34 cellular contexts compared by ENCODE assay signal in the genomic region with DNA sequence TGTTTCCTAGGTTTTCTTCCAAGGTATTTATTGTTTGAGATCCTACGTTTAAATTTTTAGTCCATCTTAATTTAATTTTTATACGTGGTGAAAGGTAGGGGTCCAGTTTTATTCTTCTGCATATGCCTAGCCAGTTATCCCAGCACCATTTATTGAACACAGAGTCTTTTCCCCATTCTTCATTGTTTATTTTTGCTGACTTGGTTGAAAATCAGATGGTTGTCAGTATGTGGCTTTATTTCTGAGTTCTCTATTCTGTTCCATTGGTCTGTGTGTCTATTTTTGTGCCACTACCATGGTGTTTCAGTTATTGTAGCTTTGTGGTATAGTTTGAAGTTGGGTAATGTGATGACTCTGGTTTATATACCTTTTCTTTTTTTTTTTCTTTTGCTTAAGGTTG.
"Had no signal": no experiment of that assay in that cellular context is flagged by ENCODE, and none has a peak within 500 bp of the region (broad histone marks: within the 10 kb centered on the region; RNA-seq: fewer than 3 reads in every experiment).

No MANE protein-coding gene starts in this region.

- H3K9me3 ChIP-seq: adrenal gland, ascending aorta, body of pancreas had no signal

- H3K4me3 ChIP-seq: adrenal gland, ascending aorta, body of pancreas, breast epithelium, cardiac muscle cell had no signal

- H3K27ac ChIP-seq: adrenal gland, ascending aorta, body of pancreas, brain microvascular endothelial cell, breast epithelium, cardiac muscle cell had no signal

- ATAC-seq: activated naive CD4-positive, alpha-beta T cell treated with anti-CD3 and anti-CD28 coated beads, Interleukin-2, amount 50 U/mL, for 72 hours; activated naive CD8-positive, alpha-beta T cell treated with anti-CD3 and anti-CD28 coated beads, Interleukin-2, amount 50 U/mL, for 24 hours; activated T-cell treated with anti-CD3 and anti-CD28 coated beads, Interleukin-2, amount 50 U/mL, for 4 hours; activated T-cell treated with anti-CD3 and anti-CD28 coated beads, Interleukin-2, amount 50 U/mL, for 72 hours; activated T-helper 17 cell treated with anti-CD3 and anti-CD28 coated beads, Interleukin-2, amount 50 U/mL, for 72 hours; body of pancreas had no signal

- H3K27me3 ChIP-seq: adrenal gland, ascending aorta, body of pancreas, brain microvascular endothelial cell, breast epithelium, cardiac muscle cell had no signal

- FAIRE-seq: astrocyte, bronchial epithelial cell had no signal

- H3K4me1 ChIP-seq: adrenal gland, ascending aorta, body of pancreas, breast epithelium had no signal

- H3K36me3 ChIP-seq: adrenal gland, ascending aorta, brain microvascular endothelial cell, breast epithelium, cardiac muscle cell had no signal

- DNase-seq: activated effector memory CD4-positive, alpha-beta T cell treated with anti-CD3 and anti-CD28 coated beads, Interleukin-2, amount 50 U/mL, for 16 hours; activated effector memory CD4-positive, alpha-beta T cell treated with Interleukin-2 at 50 U/mL for 16 hours; activated gamma-delta T cell; activated gamma-delta T cell treated with Interleukin-2 at 50 U/mL for 16 hours; activated naive CD4-positive, alpha-beta T cell; activated naive CD4-positive, alpha-beta T cell treated with anti-CD3 and anti-CD28 coated beads for 36 hours; activated naive CD4-positive, alpha-beta T cell treated with anti-CD3 and anti-CD28 coated beads, Interleukin-2, amount 10 ng/mL, durations not matched to agents 7 days and 5 days; activated naive CD4-positive, alpha-beta T cell treated with anti-CD3 and anti-CD28 coated beads, Interleukin-2, amount 50 U/mL, for 16 hours; activated naive CD4-positive, alpha-beta T cell treated with Interleukin-2 at 50 U/mL for 16 hours; activated naive CD8-positive, alpha-beta T cell treated with anti-CD3 and anti-CD28 coated beads for 36 hours; activated naive CD8-positive, alpha-beta T cell treated with anti-CD3 and anti-CD28 coated beads, Interleukin-2, amount 10 ng/mL, durations not matched to agents 7 days and 5 days; activated naive CD8-positive, alpha-beta T cell treated with anti-CD3 and anti-CD28 coated beads, Interleukin-2, amount 50 U/mL, for 24 hours; activated T-cell treated with anti-CD3 and anti-CD28 coated beads, Interleukin-2, amount 50 U/mL, for 1 hour; activated T-cell treated with anti-CD3 and anti-CD28 coated beads, Interleukin-2, amount 50 U/mL, for 24 hours; activated T-cell treated with anti-CD3 and anti-CD28 coated beads, Interleukin-2, amount 50 U/mL, for 4 hours; activated T-cell treated with anti-CD3 and anti-CD28 coated beads, Interleukin-2, amount 50 U/mL, for 48 hours; activated T-cell treated with anti-CD3 and anti-CD28 coated beads, Interleukin-2, amount 50 U/mL, for 72 hours; adrenal gland; amniotic stem cell; amygdala; anterior cingulate cortex; aorta; body of pancreas; brain microvascular endothelial cell; caudate nucleus; central memory CD4-positive, alpha-beta T cell; cerebellar nuclear complex had no signal
